In the genomic region with DNA sequence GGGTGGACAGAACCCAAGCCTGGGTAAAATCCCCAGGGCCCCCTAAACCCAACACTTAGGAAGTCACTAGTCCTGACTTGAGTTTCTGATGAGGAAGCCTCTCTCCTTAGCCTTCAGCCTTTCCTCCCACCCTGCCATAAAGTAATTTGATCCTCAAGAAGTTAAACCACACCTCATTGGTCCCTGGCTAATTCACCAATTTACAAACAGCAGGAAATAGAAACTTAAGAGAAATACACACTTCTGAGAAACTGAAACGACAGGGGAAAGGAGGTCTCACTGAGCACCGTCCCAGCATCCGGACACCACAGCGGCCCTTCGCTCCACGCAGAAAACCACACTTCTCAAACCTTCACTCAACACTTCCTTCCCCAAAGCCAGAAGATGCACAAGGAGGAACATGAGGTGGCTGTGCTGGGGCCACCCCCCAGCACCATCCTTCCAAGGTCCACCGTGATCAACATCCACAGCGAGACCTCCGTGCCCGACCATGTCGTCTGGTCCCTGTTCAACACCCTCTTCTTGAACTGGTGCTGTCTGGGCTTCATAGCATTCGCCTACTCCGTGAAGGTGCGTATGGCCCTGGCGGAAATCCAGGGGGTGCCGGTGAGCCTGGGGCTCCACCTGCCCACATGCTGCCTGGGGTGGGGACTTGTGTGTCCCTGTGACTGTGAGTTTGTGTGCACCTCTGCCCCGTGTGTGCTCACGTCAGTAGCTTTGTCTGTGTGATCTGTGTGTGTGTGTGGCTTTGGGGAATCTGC, we compare ENCODE assay signal across 8 cellular contexts. TPM values are rescaled to one million over a fixed set of nuclear protein-coding genes. Genes with fewer than 3 reads are reported as not detected.
A peak's percentile ranks its signal among the peaks of the same experiment; 100 is the strongest.
DNase-seq lines count a peak whose midpoint lies in the region; ATAC-seq and TF ChIP-seq lines count a peak whose summit lies in the region.

A gene (plus strand): TSS at position 254 of the 761 bp plus-strand sequence. CDS start 131 bp downstream, at position 385.

- H3K4me1 ChIP-seq in KMS-11 (ENCODE audit: low read depth, poor library complexity, severe bottlenecking) (peaks cover 12% of the 10 kb centered on the region), neural progenitor cell (peaks cover 64% of the 10 kb centered on the region)

- H3K27me3 ChIP-seq in KMS-11 (ENCODE audit: insufficient read depth, low read depth) (peaks cover 48% of the 10 kb centered on the region), neural progenitor cell (peaks cover 50% of the 10 kb centered on the region)

- no peaks in the 10 kb centered on the region for H3K9me3 Mint-ChIP-seq in neural progenitor cell

- TF ChIP-seq CTCF in KMS-11 (conservative IDR thresholded peaks at IDR 0.05; ENCODE audit: low read depth, low read length) (no peak), fibroblast of mammary gland (conservative IDR thresholded peaks at IDR 0.05; ENCODE audit: control insufficient read depth, insufficient read depth, low read depth, low read length) (no peak), neural progenitor cell (IDR thresholded peaks at IDR 0.05) (no peak)

- H2AFZ ChIP-seq in KMS-11 (ENCODE audit: low read depth), result no peak within 1 kb of the TSS
- H2AFZ ChIP-seq in neural progenitor cell (replicated peaks), result peak within 1 kb of the TSS; percentile 6

- peak; percentile 22 for DNase-seq in A172 (ENCODE audit: low spot score)
- peak; percentile 74 to 76 for DNase-seq in activated T-cell treated with anti-CD3 and anti-CD28 coated beads, Interleukin-2, amount 50 U/mL, for 48 hours
- peak; percentile 86 for DNase-seq in fibroblast of mammary gland (ENCODE audit: low read depth)
- peak; percentile 60 for DNase-seq in neural progenitor cell (ENCODE audit: low spot score)
- no peak for DNase-seq in DMS153 (lab: John Stamatoyannopoulos, UW)

- H3K4me1 Mint-ChIP-seq in neural progenitor cell, result peaks cover 53% of the 10 kb centered on the region

- no peaks in the 10 kb centered on the region for H3K9me3 ChIP-seq in neural progenitor cell (ENCODE audit: low read depth)

- H3K36me3 ChIP-seq in KMS-11 (ENCODE audit: insufficient read depth) (no peaks in the 10 kb centered on the region), neural progenitor cell (no peaks in the 10 kb centered on the region)

- H3K4me3 ChIP-seq in KMS-11 (IDR thresholded peaks at IDR 0.05; ENCODE audit: insufficient read depth, low read depth, low read length), result no peak within 1 kb of the TSS
- H3K4me3 ChIP-seq in fibroblast of mammary gland (ENCODE audit: control insufficient read depth, low read depth, low read length), result peak within 1 kb of the TSS; percentile 72
- H3K4me3 ChIP-seq in neural progenitor cell, result peak within 1 kb of the TSS; percentile 51

- peaks cover 48% of the 10 kb centered on the region for H3F3A ChIP-seq in neural progenitor cell (ENCODE audit: low read depth)

- H3K27ac Mint-ChIP-seq in neural progenitor cell, result peak within 1 kb of the TSS; percentile 90

- no peak within 1 kb of the TSS for H3K27ac ChIP-seq in KMS-11
- H3K27ac ChIP-seq in neural progenitor cell, result peak within 1 kb of the TSS; percentile 42

- H3K36me3 Mint-ChIP-seq in neural progenitor cell, result no peaks in the 10 kb centered on the region

- peaks cover 12% of the 10 kb centered on the region for H3K27me3 Mint-ChIP-seq in neural progenitor cell (ENCODE audit: insufficient read depth, low read depth)

- ATAC-seq in GM18868 (IDR thresholded peaks at IDR 0.05; ENCODE audit: unreplicated experiment), result peak; percentile 39
- no peak for ATAC-seq in GM18907 (IDR thresholded peaks at IDR 0.05; ENCODE audit: unreplicated experiment)

- H4K20me1 ChIP-seq in KMS-11 (ENCODE audit: insufficient read depth), result no peaks in the 10 kb centered on the region
- no peaks in the 10 kb centered on the region for H4K20me1 ChIP-seq in neural progenitor cell (ENCODE audit: low read depth)

- H3K4me3 Mint-ChIP-seq in neural progenitor cell, result peak within 1 kb of the TSS; percentile 88

- H3K9ac ChIP-seq in KMS-11 (no peak within 1 kb of the TSS), neural progenitor cell (no peak within 1 kb of the TSS)

- no peaks in the 10 kb centered on the region for H3K79me2 ChIP-seq in KMS-11 (ENCODE audit: insufficient read depth, low read depth)
- H3K79me2 ChIP-seq in neural progenitor cell (ENCODE audit: low read depth), result peaks cover 3% of the 10 kb centered on the region

- H3K4me2 ChIP-seq in KMS-11 (peak within 1 kb of the TSS; percentile 68), neural progenitor cell (peak within 1 kb of the TSS; percentile 84)

RNA-seq across cellular contexts. Expression of the gene that starts here (rescaled TPM):
- 3.1 and 4.5 TPM in 2 replicates for total RNA-seq in A172 (2014; rRNA removed; shearing (Covaris generic))
- 13.3 and 48.6 TPM in 2 replicates for total RNA-seq in neural progenitor cell (ENCODE audit: low replicate concordance)
